ENCODE assay signal across 12 cellular contexts in the genomic region with DNA sequence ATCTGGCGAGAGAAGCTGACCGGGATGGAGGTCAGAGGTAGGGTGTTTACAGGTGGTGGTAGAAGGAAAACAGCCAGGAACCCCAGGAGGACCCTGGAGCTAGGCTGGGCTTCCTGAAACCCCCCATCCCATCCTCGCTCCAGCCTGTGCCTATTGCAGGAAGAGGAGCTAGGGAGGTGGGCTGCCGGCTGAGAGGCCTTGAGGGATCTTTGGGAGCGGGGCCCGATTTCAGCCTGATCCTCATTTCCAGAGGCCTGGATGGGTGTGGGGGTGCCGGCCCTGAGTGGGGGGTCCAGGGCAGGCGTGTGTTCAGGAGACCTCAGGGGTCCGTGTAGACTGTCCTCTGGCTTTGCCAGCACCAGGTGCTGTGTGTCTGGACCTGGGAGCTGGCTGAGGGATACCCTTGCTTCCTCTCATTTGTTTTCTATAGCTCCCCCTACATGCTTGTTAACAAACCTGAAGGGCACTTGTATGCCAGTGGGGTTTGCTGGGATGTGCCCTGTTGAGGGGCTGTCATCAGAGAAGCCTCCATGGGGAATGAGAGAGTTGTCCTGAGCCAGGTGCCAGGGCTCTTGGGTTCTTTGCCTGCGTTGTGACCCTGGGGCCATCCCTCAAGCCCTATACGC. TPM values are rescaled to one million over a fixed set of nuclear protein-coding genes. Genes with fewer than 3 reads are reported as not detected.
DNase-seq lines count a peak whose midpoint lies in the region; ATAC-seq and TF ChIP-seq lines count a peak whose summit lies in the region.
"Had no signal": no experiment of that assay in that cellular context is flagged by ENCODE, and none has a peak within 500 bp of the region (broad histone marks: within the 10 kb centered on the region; RNA-seq: fewer than 3 reads in every experiment).

No MANE protein-coding gene starts in this region.

- H3F3A ChIP-seq in Loucy (ENCODE audit: low read depth) = no peaks in the 10 kb centered on the region
- no peaks in the 10 kb centered on the region for H3F3A ChIP-seq in neural cell (ENCODE audit: insufficient read depth, low read length, poor library complexity, severe bottlenecking)

- H3K27me3 ChIP-seq in Loucy (ENCODE audit: insufficient read depth, low read length, poor library complexity, severe bottlenecking) (no peaks in the 10 kb centered on the region), duodenal mucosa (ENCODE audit: control insufficient read depth in 1 of 2, insufficient read depth in 2 of 2, low read length in 2 of 2) (peaks cover 8 to 26% of the 10 kb centered on the region in 2 donors), neural cell (ENCODE audit: insufficient read depth, low read depth, low read length) (no peaks in the 10 kb centered on the region), gastrocnemius medialis (peaks cover 23 to 34% (median 28%) of the 10 kb centered on the region in 3 donors)

- no peak for TF ChIP-seq EP300 in neural cell (conservative IDR thresholded peaks at IDR 0.05; ENCODE audit: poor library complexity, severe bottlenecking)

- H3K79me2 ChIP-seq in Loucy (ENCODE audit: insufficient read depth, low read length) = no peaks in the 10 kb centered on the region; the same call in 1 of the 2 replicates
- H3K79me2 ChIP-seq in neural cell (replicated peaks; ENCODE audit: insufficient read depth, low read length) = no peaks in the 10 kb centered on the region

- H3K9me2 ChIP-seq in Loucy (replicated peaks; ENCODE audit: low read depth, low read length) (no peaks in the 10 kb centered on the region), neural cell (ENCODE audit: insufficient read depth, low read length) (no peaks in the 10 kb centered on the region)

- TF ChIP-seq RAD21 in neural cell (conservative IDR thresholded peaks at IDR 0.05) = no peak

- H4K20me1 ChIP-seq in Loucy (ENCODE audit: insufficient read depth, low read length, poor library complexity, severe bottlenecking) = no peaks in the 10 kb centered on the region
- H4K20me1 ChIP-seq in neural cell (ENCODE audit: insufficient read depth) = no peaks in the 10 kb centered on the region

- H3K4me1 ChIP-seq in Loucy (ENCODE audit: insufficient read depth, low read length, poor library complexity, severe bottlenecking) (peaks cover 29% of the 10 kb centered on the region), duodenal mucosa (ENCODE audit: control insufficient read depth in 1 of 2, insufficient read depth in 2 of 2, low read length in 2 of 2) (peaks cover 6 to 7% of the 10 kb centered on the region in 2 donors), gastrocnemius medialis (no peaks in the 10 kb centered on the region)

- TF ChIP-seq CTCF in Loucy (conservative IDR thresholded peaks at IDR 0.05; ENCODE audit: low read length) (peak; percentile 38), neural cell (IDR thresholded peaks at IDR 0.05; ENCODE audit: poor library complexity, severe bottlenecking) (peak; percentile 41), gastrocnemius medialis (IDR thresholded peaks at IDR 0.05 in 4 of 5, conservative IDR thresholded peaks at IDR 0.05 in 1 of 5) (no peak)

- H3K9ac ChIP-seq in Loucy (ENCODE audit: low read depth, low read length, poor library complexity, severe bottlenecking) = peak overlapping the region; percentile 59
- H3K9ac ChIP-seq in duodenal mucosa (ENCODE audit: low read depth in 1 of 2, low read length in 2 of 2) = peak overlapping the region in 1 of 2 donors; percentile 18
- peak overlapping the region; percentile 89 for H3K9ac ChIP-seq in neural cell (ENCODE audit: low read length)

- peak overlapping the region; percentile 88 for H3K4me3 ChIP-seq in Loucy (ENCODE audit: low read length, poor library complexity, severe bottlenecking)
- peak overlapping the region; percentile 17 to 60 for H3K4me3 ChIP-seq in duodenal mucosa (ENCODE audit: low read depth in 1 of 2, low read length in 2 of 2)
- peak overlapping the region; percentile 98 for H3K4me3 ChIP-seq in neural cell (ENCODE audit: low read length)
- H3K4me3 ChIP-seq in gastrocnemius medialis = peak overlapping the region in 2 of 4 donors; percentile 7 to 21
- H3K4me3 ChIP-seq: GM12878 had no signal

- intact Hi-C loops in gastrocnemius medialis (cut with DNase I; ENCODE audit: low total_unique reads) = no loop called here

- H2AFZ ChIP-seq in Loucy (ENCODE audit: low read length) (peak overlapping the region; percentile 97), neural cell (ENCODE audit: low read depth, low read length) (peak overlapping the region; percentile 46)

- DNase-seq in NCI-H1092 treated with DMSO at 0.1 percent for 48 hours (lab: John Stamatoyannopoulos, UW) (peak; percentile 30), NCI-H1092 (lab: John Stamatoyannopoulos, UW) (no peak), GF-D8 (lab: John Stamatoyannopoulos, UW) (no peak), gastrocnemius medialis (no peak), HK-2 (ENCODE audit: unreplicated experiment) (no peak)
- DNase-seq: kidney, OCI-M1 had no signal

- H3K27ac ChIP-seq in duodenal mucosa (ENCODE audit: low read depth, low read length) (no peak overlapping the region), neural cell (ENCODE audit: low read length) (peak overlapping the region; percentile 71), gastrocnemius medialis (no peak overlapping the region)

- TF ChIP-seq POLR2A in gastrocnemius medialis (IDR thresholded peaks at IDR 0.05) = no peak

- ATAC-seq in gastrocnemius medialis = no peak
- ATAC-seq: GM12878 had no signal

- in situ Hi-C loops in gastrocnemius medialis (cut with MboI; ENCODE audit: low sequenced_read_pairs in 4 of 4) = no loop called here

- H3K9me3 ChIP-seq in Loucy (ENCODE audit: insufficient read depth, low read depth, low read length) = no peaks in the 10 kb centered on the region
- no peaks in the 10 kb centered on the region for H3K9me3 ChIP-seq in duodenal mucosa (ENCODE audit: control insufficient read depth in 1 of 2, low read length in 2 of 2)
- H3K9me3 ChIP-seq in neural cell (ENCODE audit: low read length) = no peaks in the 10 kb centered on the region
- H3K9me3 ChIP-seq in gastrocnemius medialis = no peaks in the 10 kb centered on the region

- H3K4me2 ChIP-seq in Loucy (ENCODE audit: low read depth, low read length, poor library complexity, severe bottlenecking) (peak overlapping the region; percentile 94), neural cell (ENCODE audit: low read length) (peak overlapping the region; percentile 59)

- no peaks in the 10 kb centered on the region for H3K36me3 ChIP-seq in Loucy (ENCODE audit: insufficient read depth, low read length)
- H3K36me3 ChIP-seq in duodenal mucosa (ENCODE audit: control insufficient read depth in 1 of 2, insufficient read depth in 2 of 2, low read length in 2 of 2) = no peaks in the 10 kb centered on the region
- no peaks in the 10 kb centered on the region for H3K36me3 ChIP-seq in neural cell (ENCODE audit: insufficient read depth, low read length)
- no peaks in the 10 kb centered on the region for H3K36me3 ChIP-seq in gastrocnemius medialis

TF ChIP-seq in neural cell, 6 proteins besides CTCF, POLR2A, EP300 and RAD21:
- TF ChIP-seq EZH2 (IDR thresholded peaks at IDR 0.05; ENCODE audit: borderline replicate concordance, insufficient read depth, low read length, poor library complexity, severe bottlenecking) = no peak
- TF ChIP-seq MXI1 (conservative IDR thresholded peaks at IDR 0.05; ENCODE audit: poor library complexity, severe bottlenecking) = peak; percentile 17

RNA-seq across cellular contexts. Expression of gene RAP1GAP2, which starts 18.9 kb away (rescaled TPM):
- 14.8 and 20.1 TPM in 2 replicates for polyA plus RNA-seq in neural cell
- 21.4 and 24.3 TPM in 2 replicates for polyA minus RNA-seq in neural cell
- 1 to 10 TPM in 3 of 4 donors, under 1 TPM in 1; 0.85 to 2.4 (median 1.5) TPM for total RNA-seq in gastrocnemius medialis

RNA-seq across cellular contexts. Expression of gene CCDC92B, which starts 27.9 kb away (rescaled TPM):
- polyA plus RNA-seq in neural cell = 0.32 and 1.2 TPM in 2 replicates
- polyA minus RNA-seq in neural cell = 1.7 and 2.4 TPM in 2 replicates
- total RNA-seq in gastrocnemius medialis = not detected
- total RNA-seq: A172, GM12878 had no signal
- polyA plus RNA-seq: GM12878 had no signal

Comparison
In these comparisons a context has a peak if more than half of its experiments do, and no peak if none do; other contexts are left out.
1. CTCF ChIP-seq: peak in Loucy (single experiment) and neural cell (single experiment); none in gastrocnemius medialis (0 of 5).